7 cellular contexts compared by ENCODE assay signal in the genomic region with DNA sequence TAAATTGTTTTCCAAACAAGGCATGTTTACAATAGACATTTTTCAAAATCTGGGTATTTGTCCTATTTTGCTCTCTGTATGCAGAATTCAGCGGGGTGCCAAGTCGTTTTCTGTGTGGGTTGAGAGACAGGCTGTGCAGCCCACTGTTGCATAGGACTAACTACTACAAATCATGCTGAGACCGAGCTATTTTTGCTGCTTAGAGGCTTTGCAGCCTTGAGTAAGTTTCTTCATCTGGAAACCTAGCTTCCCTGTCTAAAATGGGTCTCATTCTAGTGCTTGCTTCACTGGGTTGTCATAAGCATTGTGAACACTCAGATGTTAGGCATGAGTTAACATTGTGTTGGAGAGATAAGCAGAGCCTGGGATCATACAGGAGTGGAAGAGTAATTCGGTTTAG. TPM values are rescaled to one million over a fixed set of nuclear protein-coding genes. Genes with fewer than 3 reads are reported as not detected.
DNase-seq lines count a peak whose midpoint lies in the region; ATAC-seq, FAIRE-seq and TF ChIP-seq lines count a peak whose summit lies in the region.

No MANE protein-coding gene starts in this region.

- H3K9me3 ChIP-seq in GM23248 (ENCODE audit: low read depth) (no peaks in the 10 kb centered on the region), endothelial cell of umbilical vein (replicated peaks; ENCODE audit: control insufficient read depth, insufficient read depth, low read length) (no peaks in the 10 kb centered on the region), osteoblast (ENCODE audit: low read depth, low read length) (no peaks in the 10 kb centered on the region)

- no peaks in the 10 kb centered on the region for H3K9me3 Mint-ChIP-seq in activated naive CD4-positive, alpha-beta T cell treated with anti-CD3 and anti-CD28 coated beads, Interleukin-2, amount 50 U/mL, for 72 hours

- H3K27ac ChIP-seq in GM23248 (peak overlapping the region; percentile 57), endothelial cell of umbilical vein (ENCODE audit: insufficient read depth, low read depth, low read length) (no peak overlapping the region), osteoblast (ENCODE audit: low read depth, low read length) (peak overlapping the region; percentile 51)

- in situ Hi-C loops in GM23248 (cut with MboI) = no loop called here

- DNase-seq in GM23248 = peak; percentile 83
- peak; percentile 50 for DNase-seq in RCC 7860 (ENCODE audit: low spot score)
- no peak for DNase-seq in endothelial cell of umbilical vein (ENCODE audit: low read depth, low spot score)
- no peak for DNase-seq in osteoblast (ENCODE audit: insufficient read length, low spot score, missing footprints)
- DNase-seq in activated naive CD4-positive, alpha-beta T cell treated with anti-CD3 and anti-CD28 coated beads, Interleukin-2, amount 50 U/mL, for 72 hours (ENCODE audit: low spot score in 2 of 2) = no peak

- peaks cover 50% of the 10 kb centered on the region for H3K79me2 ChIP-seq in GM23248 (ENCODE audit: insufficient read depth)
- peaks cover 30% of the 10 kb centered on the region for H3K79me2 ChIP-seq in endothelial cell of umbilical vein (ENCODE audit: control insufficient read depth, insufficient read depth, low read length)
- H3K79me2 ChIP-seq in osteoblast (ENCODE audit: insufficient read depth, low read length) = peaks cover 50% of the 10 kb centered on the region

- no TSS peak for BruUV-seq in endothelial cell of umbilical vein (replicated peaks; lab: Mats Ljungman, UMichigan)

- intact Hi-C loops in endothelial cell of umbilical vein (cut with micrococcal nuclease) = loop anchor here (2.0 kb wide), 1 partner anchor 78 kb away; a partner anchor contains a TSS

- H3K9me1 ChIP-seq in endothelial cell of umbilical vein (replicated peaks; ENCODE audit: control insufficient read depth, extremely low read depth, insufficient read depth, low read length) = no peaks in the 10 kb centered on the region

- peak overlapping the region; percentile 81 for H3K4me2 ChIP-seq in GM23248 (ENCODE audit: unreplicated experiment)
- peak overlapping the region; percentile 62 for H3K4me2 ChIP-seq in endothelial cell of umbilical vein (ENCODE audit: insufficient read depth, low read length)
- H3K4me2 ChIP-seq in osteoblast (ENCODE audit: insufficient read depth, low read length) = peak overlapping the region; percentile 80

- H3K27ac Mint-ChIP-seq in activated naive CD4-positive, alpha-beta T cell treated with anti-CD3 and anti-CD28 coated beads, Interleukin-2, amount 50 U/mL, for 72 hours = peak overlapping the region in 1 of 2 donors; percentile 91

- H3F3A ChIP-seq in GM23248 (ENCODE audit: insufficient read depth) = peaks cover 16% of the 10 kb centered on the region

- no peaks in the 10 kb centered on the region for H3K27me3 ChIP-seq in GM23248 (replicated peaks; ENCODE audit: insufficient read depth)
- no peaks in the 10 kb centered on the region for H3K27me3 ChIP-seq in endothelial cell of umbilical vein (ENCODE audit: control insufficient read depth in 2 of 2, insufficient read depth in 2 of 2, low read length in 2 of 2)
- H3K27me3 ChIP-seq in osteoblast (ENCODE audit: insufficient read depth, low read length) = no peaks in the 10 kb centered on the region

- 1 to 4% methylated on average over 4 of the region's 4 CpGs for WGBS in GM23248 (ENCODE audit: low coverage in 1 of 2, low lambda C conversion rate in 2 of 2, missing lambda C conversion rate in 2 of 2), 2 experiments

- no peaks in the 10 kb centered on the region for H4K20me1 ChIP-seq in GM23248 (ENCODE audit: insufficient read depth)
- peaks cover 3% of the 10 kb centered on the region for H4K20me1 ChIP-seq in endothelial cell of umbilical vein (replicated peaks; ENCODE audit: control insufficient read depth, extremely low read depth, insufficient read depth, low read length)
- peaks cover 2% of the 10 kb centered on the region for H4K20me1 ChIP-seq in osteoblast (ENCODE audit: insufficient read depth, low read length)

- peak overlapping the region; percentile 86 for H3K4me3 ChIP-seq in GM23248
- H3K4me3 ChIP-seq in endothelial cell of umbilical vein (replicated peaks in 1 of 3; ENCODE audit: insufficient read depth in 1 of 3, low read depth in 1 of 3, low read length in 3 of 3) = peak overlapping the region in 1 of 3 experiments; percentile 85
- H3K4me3 ChIP-seq in osteoblast (ENCODE audit: insufficient read depth, low read length) = peak overlapping the region; percentile 80

- no peak for TF ChIP-seq POLR2A in endothelial cell of umbilical vein (IDR thresholded peaks at IDR 0.05; ENCODE audit: low read depth, low read length)

- POLR2A ChIA-PET in endothelial cell of umbilical vein (lab: Charles Lee) = no interaction called here

- FAIRE-seq in RCC 7860 (lab: Jason Lieb, UNC) (peak; percentile 60), endothelial cell of umbilical vein (lab: Jason Lieb, UNC) (no peak)

- CTCF ChIA-PET in endothelial cell of umbilical vein (lab: Charles Lee) = interaction anchor here (0.6 to 1.7 kb wide), 5 partner anchors 9 to 102 kb away, joined by 3 to 7 read pairs (median 5); no protein-coding TSS in a partner anchor

- dilution Hi-C loops in endothelial cell of umbilical vein (cut with MboI; ENCODE audit: extremely low pct_ligation_motif_present, low sequenced_read_pairs) = no loop called here

- H3K9me2 ChIP-seq in GM23248 (ENCODE audit: insufficient read depth) = no peaks in the 10 kb centered on the region

- H3K36me3 ChIP-seq in GM23248 (ENCODE audit: low read depth) (no peaks in the 10 kb centered on the region), endothelial cell of umbilical vein (ENCODE audit: control insufficient read depth in 2 of 2, extremely low read depth in 1 of 2, insufficient read depth in 2 of 2, low read length in 2 of 2) (no peaks in the 10 kb centered on the region), osteoblast (ENCODE audit: insufficient read depth, low read length) (no peaks in the 10 kb centered on the region)

- peak overlapping the region; percentile 86 for H3K9ac ChIP-seq in GM23248
- no peak overlapping the region for H3K9ac ChIP-seq in endothelial cell of umbilical vein (replicated peaks; ENCODE audit: extremely low read depth, insufficient read depth, low read length)

- H3K4me1 ChIP-seq in GM23248 (ENCODE audit: insufficient read depth) = peaks cover 20% of the 10 kb centered on the region
- H3K4me1 ChIP-seq in endothelial cell of umbilical vein (ENCODE audit: control insufficient read depth, extremely low read depth, insufficient read depth, low read length) = peaks cover 16% of the 10 kb centered on the region
- H3K4me1 ChIP-seq in osteoblast (ENCODE audit: insufficient read depth, low read length) = peaks cover 32% of the 10 kb centered on the region

- peak overlapping the region; percentile 89 for H2AFZ ChIP-seq in GM23248
- H2AFZ ChIP-seq in endothelial cell of umbilical vein (ENCODE audit: low read depth, low read length) = no peak overlapping the region
- no peak overlapping the region for H2AFZ ChIP-seq in osteoblast (ENCODE audit: low read length)

- ATAC-seq in HG03460 (IDR thresholded peaks at IDR 0.05; ENCODE audit: unreplicated experiment) (no peak), HG02798 (IDR thresholded peaks at IDR 0.05; ENCODE audit: poor library complexity, unreplicated experiment) (no peak)
- ATAC-seq in activated naive CD4-positive, alpha-beta T cell treated with anti-CD3 and anti-CD28 coated beads, Interleukin-2, amount 50 U/mL, for 72 hours = no peak

- peaks cover 0 to 9% of the 10 kb centered on the region in 2 donors for H3K36me3 Mint-ChIP-seq in activated naive CD4-positive, alpha-beta T cell treated with anti-CD3 and anti-CD28 coated beads, Interleukin-2, amount 50 U/mL, for 72 hours

- TF ChIP-seq CTCF in endothelial cell of umbilical vein (IDR thresholded peaks at IDR 0.05; ENCODE audit: extremely low read depth in 1 of 2, insufficient read depth in 1 of 2, low read depth in 1 of 2, low read length in 2 of 2) (no peak), osteoblast (IDR thresholded peaks at IDR 0.05; ENCODE audit: extremely low read depth, low read depth, low read length) (no peak)

TF ChIP-seq in endothelial cell of umbilical vein, 7 proteins besides CTCF, POLR2A, EP300 and RAD21:
- TF ChIP-seq GATA2 (IDR thresholded peaks at IDR 0.05; ENCODE audit: insufficient read depth, insufficient read length, low read depth, low read length) (no peak), EZH2 (IDR thresholded peaks at IDR 0.05; ENCODE audit: borderline replicate concordance, low read depth, low read length, severe bottlenecking) (no peak), POLR2AphosphoS5 (IDR thresholded peaks at IDR 0.05; ENCODE audit: insufficient read depth, low read depth, low read length) (no peak), MYC (IDR thresholded peaks at IDR 0.05; ENCODE audit: low read depth, low read length) (no peak)
- TF ChIP-seq, protein P1, sequence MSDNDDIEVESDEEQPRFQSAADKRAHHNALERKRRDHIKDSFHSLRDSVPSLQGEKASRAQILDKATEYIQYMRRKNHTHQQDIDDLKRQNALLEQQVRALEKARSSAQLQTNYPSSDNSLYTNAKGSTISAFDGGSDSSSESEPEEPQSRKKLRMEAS (IDR thresholded peaks at IDR 0.05; ENCODE audit: insufficient read depth, insufficient read length) = no peak

RNA-seq across cellular contexts. Expression of a gene that starts 1.3 kb away (rescaled TPM):
- total RNA-seq in GM23248 (2014; rRNA removed; shearing (Covaris generic)) = 23.5 and 25.0 TPM in 2 replicates
- polyA plus RNA-seq in GM23248 (2016; fragmentation: Nextera tagmentation; extraction: Ambion mirVana) = 19.4 and 20.6 TPM in 2 replicates
- 34.6 and 38.5 TPM in 2 replicates for total RNA-seq in endothelial cell of umbilical vein
- 12.8 and 22.2 TPM in 2 replicates for polyA plus RNA-seq in endothelial cell of umbilical vein
- 22.1 and 25.4 TPM in 2 replicates for polyA plus RNA-seq in endothelial cell of umbilical vein (2011; cell fraction: cytosol; rRNA removed)
- polyA plus RNA-seq in endothelial cell of umbilical vein (2011; cell fraction: nucleus; rRNA removed) = 24.0 and 32.0 TPM in 2 replicates
- polyA plus RNA-seq in endothelial cell of umbilical vein (2012) = 20.8 and 35.5 TPM in 2 replicates
- 21.2 and 23.0 TPM in 2 replicates for polyA minus RNA-seq in endothelial cell of umbilical vein
- 22.3 TPM for polyA minus RNA-seq in endothelial cell of umbilical vein (2011; cell fraction: cytosol; rRNA and poly(A)+ RNA removed)
- polyA minus RNA-seq in endothelial cell of umbilical vein (2011; cell fraction: nucleus; rRNA and poly(A)+ RNA removed) = 16.4 and 21.3 TPM in 2 replicates
- total RNA-seq in osteoblast = 23.9 and 25.6 TPM in 2 replicates
- 10 to 100 TPM; 28.1 to 45.4 TPM for total RNA-seq in activated naive CD4-positive, alpha-beta T cell treated with anti-CD3 and anti-CD28 coated beads, Interleukin-2, amount 50 U/mL, for 72 hours

Comparison
In these comparisons a context has a peak if more than half of its experiments do, and no peak if none do; other contexts are left out.
1. DNase-seq: peak in GM23248 (single experiment) and RCC 7860 (single experiment); none in endothelial cell of umbilical vein (single experiment), osteoblast (single experiment) and activated naive CD4-positive, alpha-beta T cell treated with anti-CD3 and anti-CD28 coated beads, Interleukin-2, amount 50 U/mL, for 72 hours (0 of 2).
2. Peak in every context shown above with its lines, with median percentiles within 50 percentile points of each other: H3K4me2 ChIP-seq.